Comparison of ENCODE assay signal across 9 cellular contexts in the genomic region with DNA sequence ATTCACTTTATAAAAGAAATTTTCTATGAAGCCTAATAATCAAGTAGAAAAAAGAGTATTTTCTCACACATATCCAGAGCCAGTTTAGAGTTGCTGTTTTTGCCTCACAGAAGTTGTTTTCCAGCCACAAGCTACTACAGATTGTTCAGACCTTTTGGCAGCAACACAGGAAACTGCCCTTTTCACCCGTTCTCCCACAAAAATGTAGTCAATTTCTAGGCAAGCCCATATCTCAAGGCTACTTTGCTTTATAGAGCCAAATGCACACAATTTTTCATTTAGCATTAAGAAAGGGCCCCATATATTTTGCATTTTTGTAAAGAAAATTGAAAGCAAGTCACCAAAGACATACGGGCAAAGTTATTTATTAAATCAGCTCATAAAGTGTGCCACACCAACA. TPM values are rescaled to one million over a fixed set of nuclear protein-coding genes. Genes with fewer than 3 reads are reported as not detected.
A peak's percentile ranks its signal among the peaks of the same experiment; 100 is the strongest.
DNase-seq lines count a peak whose midpoint lies in the region; ATAC-seq and TF ChIP-seq lines count a peak whose summit lies in the region.
"Had no signal": no experiment of that assay in that cellular context is flagged by ENCODE, and none has a peak within 500 bp of the region (broad histone marks: within the 10 kb centered on the region; RNA-seq: fewer than 3 reads in every experiment).

No MANE protein-coding gene starts in this region.

- CTCF ChIA-PET in activated CD8-positive, alpha-beta T cell treated with anti-CD3 and anti-CD28 coated beads, Interleukin-2, amount 10 ng/mL, durations not matched to agents 7 days and 5 days (lab: Charles Lee), result interaction anchor here (1.2 kb wide), 1 partner anchor 48 kb away, joined by 3 read pairs; no protein-coding TSS in a partner anchor

- peak overlapping the region; percentile 81 for H3K4me3 Mint-ChIP-seq in HFFc6
- no peak overlapping the region for H3K4me3 Mint-ChIP-seq in activated CD8-positive, alpha-beta T cell treated with anti-CD3 and anti-CD28 coated beads, Interleukin-2, amount 10 ng/mL, durations not matched to agents 7 days and 5 days

- peaks cover 48% of the 10 kb centered on the region for H3K4me1 Mint-ChIP-seq in HFFc6 (ENCODE audit: low read depth)
- H3K4me1 Mint-ChIP-seq in activated CD8-positive, alpha-beta T cell treated with anti-CD3 and anti-CD28 coated beads, Interleukin-2, amount 10 ng/mL, durations not matched to agents 7 days and 5 days (ENCODE audit: low read depth), result no peaks in the 10 kb centered on the region

- peaks cover 21% of the 10 kb centered on the region for H3K36me3 Mint-ChIP-seq in HFFc6 (ENCODE audit: low read depth)
- H3K36me3 Mint-ChIP-seq in activated CD8-positive, alpha-beta T cell treated with anti-CD3 and anti-CD28 coated beads, Interleukin-2, amount 10 ng/mL, durations not matched to agents 7 days and 5 days (ENCODE audit: low read depth), result peaks cover 3% of the 10 kb centered on the region

- DNase-seq in HFFc6, result peak; percentile 78
- peak; percentile 41 for DNase-seq in brain pericyte (ENCODE audit: low read depth, low spot score)
- DNase-seq in iris pigment epithelial cell (ENCODE audit: low read depth), result peak; percentile 97
- DNase-seq in activated CD8-positive, alpha-beta T cell treated with anti-CD3 and anti-CD28 coated beads, Interleukin-2, amount 10 ng/mL, durations not matched to agents 7 days and 5 days, result no peak
- no peak for DNase-seq in activated effector memory CD4-positive, alpha-beta T cell treated with anti-CD3 and anti-CD28 coated beads, Interleukin-2, amount 50 U/mL, for 16 hours

- H3K27me3 Mint-ChIP-seq in HFFc6 (ENCODE audit: insufficient read depth), result no peaks in the 10 kb centered on the region
- H3K27me3 Mint-ChIP-seq in activated CD8-positive, alpha-beta T cell treated with anti-CD3 and anti-CD28 coated beads, Interleukin-2, amount 10 ng/mL, durations not matched to agents 7 days and 5 days (ENCODE audit: low read depth), result no peaks in the 10 kb centered on the region

- peak overlapping the region; percentile 64 for H3K27ac ChIP-seq in temporal lobe (ENCODE audit: low read depth, low read length)
- H3K27ac ChIP-seq: HL-60 had no signal

- ATAC-seq in GM18868 (IDR thresholded peaks at IDR 0.05; ENCODE audit: unreplicated experiment), result no peak
- ATAC-seq in HG03108 (IDR thresholded peaks at IDR 0.05; ENCODE audit: unreplicated experiment), result no peak
- no peak for ATAC-seq in activated CD8-positive, alpha-beta T cell treated with anti-CD3 and anti-CD28 coated beads, Interleukin-2, amount 10 ng/mL, durations not matched to agents 7 days and 5 days

- POLR2A ChIA-PET in activated CD8-positive, alpha-beta T cell treated with anti-CD3 and anti-CD28 coated beads, Interleukin-2, amount 10 ng/mL, durations not matched to agents 7 days and 5 days (lab: Charles Lee), result no interaction called here

- no peak for TF ChIP-seq CTCF in HFFc6 (IDR thresholded peaks at IDR 0.05)

- peak overlapping the region; percentile 58 for H3K27ac Mint-ChIP-seq in HFFc6
- H3K27ac Mint-ChIP-seq in activated CD8-positive, alpha-beta T cell treated with anti-CD3 and anti-CD28 coated beads, Interleukin-2, amount 10 ng/mL, durations not matched to agents 7 days and 5 days, result no peak overlapping the region

- peaks cover 15% of the 10 kb centered on the region for H3K9me3 Mint-ChIP-seq in HFFc6
- peaks cover 13% of the 10 kb centered on the region for H3K9me3 Mint-ChIP-seq in activated CD8-positive, alpha-beta T cell treated with anti-CD3 and anti-CD28 coated beads, Interleukin-2, amount 10 ng/mL, durations not matched to agents 7 days and 5 days (ENCODE audit: insufficient read depth)

RNA-seq across cellular contexts. Expression of a gene that starts 49.5 kb away (rescaled TPM):
- 10 to 100 TPM; 39.3 to 73.8 (median 60.7) TPM for total RNA-seq in HFFc6 (2021; fragmentation: NEBNext Ultra II Directional; extraction: Animal tissue kit (Norgen Biotek cat#: 25700))
- 50.6 TPM for total RNA-seq in temporal lobe
- 10 to 100 TPM; 18.0 to 23.6 TPM for total RNA-seq in activated CD8-positive, alpha-beta T cell treated with anti-CD3 and anti-CD28 coated beads, Interleukin-2, amount 10 ng/mL, durations not matched to agents 7 days and 5 days

Comparison
In these comparisons a context has a peak if more than half of its experiments do, and no peak if none do; other contexts are left out.
1. DNase-seq: peak in HFFc6 (single experiment), brain pericyte (single experiment) and iris pigment epithelial cell (single experiment); none in activated CD8-positive, alpha-beta T cell treated with anti-CD3 and anti-CD28 coated beads, Interleukin-2, amount 10 ng/mL, durations not matched to agents 7 days and 5 days (single experiment) and activated effector memory CD4-positive, alpha-beta T cell treated with anti-CD3 and anti-CD28 coated beads, Interleukin-2, amount 50 U/mL, for 16 hours (single experiment).